27 cellular contexts compared by ENCODE assay signal in the genomic region with DNA sequence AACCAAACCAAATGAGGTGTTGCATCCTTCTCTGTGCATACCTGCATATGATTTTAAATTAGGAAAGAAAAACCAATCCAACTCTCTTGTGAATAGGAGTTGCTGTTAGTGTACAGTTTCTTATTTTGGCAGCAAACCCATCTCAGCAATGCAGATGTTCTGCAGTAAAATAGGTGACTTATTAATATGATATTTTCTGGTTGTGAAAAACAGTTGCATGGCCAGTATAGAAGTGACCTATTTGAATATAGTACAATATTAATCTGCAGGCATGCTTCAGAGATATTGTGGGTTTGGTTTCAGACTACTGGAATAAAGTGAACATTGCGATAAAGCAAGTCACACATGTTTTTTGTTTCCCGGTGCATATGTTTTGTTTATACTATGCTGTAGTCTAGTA.
"Had no signal": no experiment of that assay in that cellular context is flagged by ENCODE, and none has a peak within 500 bp of the region (broad histone marks: within the 10 kb centered on the region; RNA-seq: fewer than 3 reads in every experiment).

No MANE protein-coding gene starts in this region.

- H3K36me3 ChIP-seq: adrenal gland, breast epithelium, uterus had no signal

- H3K4me3 ChIP-seq: adrenal gland, breast epithelium, hepatocyte, lung, testis, uterus had no signal

- DNase-seq: activated CD4-positive, alpha-beta T cell treated with anti-CD3 and anti-CD28 coated beads for 36 hours; activated CD4-positive, alpha-beta T cell treated with anti-CD3 and anti-CD28 coated beads, Interleukin-2, amount 50 U/mL, for 4 hours; activated CD8-positive, alpha-beta memory T cell treated with anti-CD3 and anti-CD28 coated beads for 24 hours; activated CD8-positive, alpha-beta memory T cell treated with anti-CD3 and anti-CD28 coated beads, Interleukin-2, amount 50 U/mL, for 4 hours; activated T-cell treated with anti-CD3 and anti-CD28 coated beads, Interleukin-2, amount 50 U/mL, for 24 hours; adrenal gland; effector memory CD4-positive, alpha-beta T cell; foreskin keratinocyte; glutamatergic neuron; immature natural killer cell; naive thymus-derived CD4-positive, alpha-beta T cell; retina; stimulated activated CD4-positive, alpha-beta T cell treated with anti-CD3 and anti-CD28 coated beads, Interleukin-2, amount 100 ng/mL, for 48 hours; stimulated activated CD8-positive, alpha-beta memory T cell treated with anti-CD3 and anti-CD28 coated beads, Interleukin-4, amount 100 ng/mL, for 48 hours; stimulated activated naive B cell treated with anti-CD40 and anti-IgM and Interleukin-4, amounts not matched to agents 10 μg/mL and 1 μg/mL and 100 μg/mL, for 72 hours; testis; uterus had no signal

- H3K4me2 ChIP-seq: hepatocyte had no signal

- H2AFZ ChIP-seq: hepatocyte had no signal

- H3K27ac Mint-ChIP-seq: activated CD4-positive, alpha-beta T cell treated with anti-CD3 and anti-CD28 coated beads for 36 hours; activated naive CD8-positive, alpha-beta T cell; activated T-cell treated with anti-CD3 and anti-CD28 coated beads, Interleukin-2, amount 50 U/mL, for 24 hours; activated T-helper 17 cell treated with anti-CD3 and anti-CD28 coated beads, Interleukin-2, amount 50 U/mL, for 72 hours; stimulated activated naive B cell treated with anti-CD40 and anti-IgM and Interleukin-4, amounts not matched to agents 10 μg/mL and 1 μg/mL and 100 μg/mL, for 72 hours; WTC11 had no signal

- H3K36me3 Mint-ChIP-seq: immature natural killer cell, WTC11 had no signal

- H3K27me3 ChIP-seq: adrenal gland, breast epithelium, foreskin keratinocyte, hepatocyte, testis, uterus had no signal

- H3K27ac ChIP-seq: adrenal gland, breast epithelium, foreskin keratinocyte, hepatocyte, testis, uterus had no signal

- ATAC-seq: activated CD4-positive, alpha-beta T cell treated with anti-CD3 and anti-CD28 coated beads for 36 hours; activated T-helper 17 cell treated with anti-CD3 and anti-CD28 coated beads, Interleukin-2, amount 50 U/mL, for 72 hours; foreskin keratinocyte; left lobe of liver; naive thymus-derived CD4-positive, alpha-beta T cell; stimulated activated naive B cell treated with anti-CD40 and anti-IgM and Interleukin-4, amounts not matched to agents 10 μg/mL and 1 μg/mL and 100 μg/mL, for 72 hours; WTC11 had no signal

- H3K4me3 Mint-ChIP-seq: activated CD4-positive, alpha-beta T cell treated with anti-CD3 and anti-CD28 coated beads for 36 hours; activated T-cell treated with anti-CD3 and anti-CD28 coated beads, Interleukin-2, amount 50 U/mL, for 24 hours; central memory CD8-positive, alpha-beta T cell; immature natural killer cell; neural crest cell; stimulated activated naive B cell treated with anti-CD40 and anti-IgM and Interleukin-4, amounts not matched to agents 10 μg/mL and 1 μg/mL and 100 μg/mL, for 72 hours; WTC11 had no signal

- H3K27me3 Mint-ChIP-seq: activated CD4-positive, alpha-beta T cell treated with anti-CD3 and anti-CD28 coated beads for 36 hours; activated naive CD8-positive, alpha-beta T cell; activated T-cell treated with anti-CD3 and anti-CD28 coated beads, Interleukin-2, amount 50 U/mL, for 24 hours; activated T-helper 17 cell treated with anti-CD3 and anti-CD28 coated beads, Interleukin-2, amount 50 U/mL, for 72 hours; central memory CD8-positive, alpha-beta T cell; naive thymus-derived CD4-positive, alpha-beta T cell; progenitor cell of endocrine pancreas; stimulated activated naive B cell treated with anti-CD40 and anti-IgM and Interleukin-4, amounts not matched to agents 10 μg/mL and 1 μg/mL and 100 μg/mL, for 72 hours had no signal

- H3K9me3 ChIP-seq: adrenal gland, breast epithelium, testis, uterus had no signal

- H3K4me1 ChIP-seq: breast epithelium, foreskin keratinocyte had no signal

- H3K9me3 Mint-ChIP-seq: activated T-cell treated with anti-CD3 and anti-CD28 coated beads, Interleukin-2, amount 50 U/mL, for 24 hours; central memory CD8-positive, alpha-beta T cell; immature natural killer cell; naive thymus-derived CD4-positive, alpha-beta T cell; neural crest cell had no signal
